Comparison of ENCODE assay signal across 24 cellular contexts in the genomic region with DNA sequence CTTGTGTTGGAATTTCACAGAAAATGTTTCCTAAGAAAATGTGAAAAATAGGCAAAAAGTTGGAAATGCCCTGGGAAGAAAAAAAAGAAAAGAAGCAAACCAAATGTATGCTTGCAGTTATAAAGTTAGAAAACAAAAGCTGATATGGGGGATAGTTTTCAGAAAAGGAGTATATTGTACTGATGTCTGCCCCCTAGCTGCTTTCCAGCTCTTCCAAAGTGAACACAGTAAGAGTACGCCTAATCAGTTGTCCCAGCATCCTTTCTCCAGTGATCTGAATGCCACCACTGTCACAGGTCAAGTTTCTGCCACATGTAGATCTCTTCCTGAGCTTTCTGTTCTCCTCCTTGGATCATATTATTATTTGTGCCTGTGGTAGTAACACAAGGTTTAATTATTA. TPM values are rescaled to one million over a fixed set of nuclear protein-coding genes. Genes with fewer than 3 reads are reported as not detected.
DNase-seq lines count a peak whose midpoint lies in the region; ATAC-seq, FAIRE-seq and TF ChIP-seq lines count a peak whose summit lies in the region.
"Had no signal": no experiment of that assay in that cellular context is flagged by ENCODE, and none has a peak within 500 bp of the region (broad histone marks: within the 10 kb centered on the region; RNA-seq: fewer than 3 reads in every experiment).

No MANE protein-coding gene starts in this region.

- CTCF ChIA-PET in T-cell (lab: Charles Lee): no interaction called here

- no peaks in the 10 kb centered on the region for H3K9me2 ChIP-seq in GM23248 (ENCODE audit: insufficient read depth)

- H3K4me3 ChIP-seq in BE2C (ENCODE audit: low read depth, low read length) (no peak overlapping the region), OCI-LY3 (ENCODE audit: low read length) (no peak overlapping the region), fibroblast of lung (replicated peaks in 1 of 4; ENCODE audit: control extremely low read depth in 1 of 4, insufficient read depth in 1 of 4, low read depth in 3 of 4, low read length in 4 of 4) (no peak overlapping the region), muscle layer of duodenum (ENCODE audit: low read depth in 1 of 2, low read length in 2 of 2) (no peak overlapping the region), GM23248 (no peak overlapping the region)
- H3K4me3 ChIP-seq: prostate gland, suprapubic skin had no signal

- ATAC-seq in T-cell (replicated peaks in 1 of 4): no peak

- H3K9me3 Mint-ChIP-seq in T-cell: peaks cover 0 to 25% (median 22%) of the 10 kb centered on the region in 3 donors
- H3K9me3 Mint-ChIP-seq: dendritic cell treated with granulocyte-macrophage colony-stimulating factor and Interleukin-4, amounts not matched to agents 40 ng/mL and 50 ng/mL, for 4 days; neural crest cell; T-helper 1 cell treated with Interleukin-12 subunit alpha and Interleukin-12 subunit beta and Interleukin-4 antibody, amounts not matched to agents 30 μg/mL and 1 μg/mL, for 36 hours had no signal

- in situ Hi-C loops in GM23248 (cut with MboI): no loop called here

- no peaks in the 10 kb centered on the region for H3K36me3 Mint-ChIP-seq in T-cell
- H3K36me3 Mint-ChIP-seq: activated CD4-positive, alpha-beta memory T cell treated with anti-CD3 and anti-CD28 coated beads for 36 hours; activated naive CD4-positive, alpha-beta T cell treated with anti-CD3 and anti-CD28 coated beads, Interleukin-2, amount 10 ng/mL, durations not matched to agents 7 days and 5 days had no signal

- H4K20me1 ChIP-seq in OCI-LY3 (ENCODE audit: insufficient read depth, low read length): no peaks in the 10 kb centered on the region
- H4K20me1 ChIP-seq in fibroblast of lung (ENCODE audit: control insufficient read depth, extremely low read depth, insufficient read depth, low read length): no peaks in the 10 kb centered on the region
- no peaks in the 10 kb centered on the region for H4K20me1 ChIP-seq in GM23248 (ENCODE audit: insufficient read depth)

- H3F3A ChIP-seq in GM23248 (ENCODE audit: insufficient read depth): no peaks in the 10 kb centered on the region; the same call in 1 of the 2 replicates

- no peak overlapping the region for H3K4me3 Mint-ChIP-seq in T-cell
- H3K4me3 Mint-ChIP-seq: activated CD4-positive, alpha-beta memory T cell treated with anti-CD3 and anti-CD28 coated beads for 36 hours; activated naive CD4-positive, alpha-beta T cell treated with anti-CD3 and anti-CD28 coated beads, Interleukin-2, amount 10 ng/mL, durations not matched to agents 7 days and 5 days; CD4-positive, alpha-beta T cell; dendritic cell treated with granulocyte-macrophage colony-stimulating factor and Interleukin-4, amounts not matched to agents 40 ng/mL and 50 ng/mL, for 4 days; neural crest cell; T-helper 1 cell treated with Interleukin-12 subunit alpha and Interleukin-12 subunit beta and Interleukin-4 antibody, amounts not matched to agents 30 μg/mL and 1 μg/mL, for 36 hours had no signal

- POLR2A ChIA-PET in T-cell (lab: Charles Lee): no interaction called here

- H3K27ac ChIP-seq in OCI-LY3 (ENCODE audit: low read length) (no peak overlapping the region), fibroblast of lung (ENCODE audit: insufficient read depth, low read length) (no peak overlapping the region), muscle layer of duodenum (ENCODE audit: low read length) (peak overlapping the region; percentile 8), GM23248 (no peak overlapping the region)
- H3K27ac ChIP-seq: prostate gland, suprapubic skin had no signal

- H3K9me3 ChIP-seq in BE2C: no peaks in the 10 kb centered on the region
- no peaks in the 10 kb centered on the region for H3K9me3 ChIP-seq in OCI-LY3 (ENCODE audit: insufficient read depth, low read length)
- no peaks in the 10 kb centered on the region for H3K9me3 ChIP-seq in fibroblast of lung (ENCODE audit: control insufficient read depth, insufficient read depth, low read depth, low read length)
- no peaks in the 10 kb centered on the region for H3K9me3 ChIP-seq in muscle layer of duodenum (ENCODE audit: control insufficient read depth in 1 of 2, low read length in 2 of 2)
- H3K9me3 ChIP-seq in GM23248 (ENCODE audit: low read depth): no peaks in the 10 kb centered on the region
- H3K9me3 ChIP-seq: heart right ventricle, prostate gland, suprapubic skin had no signal

- H3K79me2 ChIP-seq in OCI-LY3 (ENCODE audit: low read length) (no peaks in the 10 kb centered on the region), fibroblast of lung (ENCODE audit: control insufficient read depth, insufficient read depth, low read length) (no peaks in the 10 kb centered on the region), GM23248 (ENCODE audit: insufficient read depth) (no peaks in the 10 kb centered on the region)

- H3K36me3 ChIP-seq in BE2C (no peaks in the 10 kb centered on the region), OCI-LY3 (replicated peaks; ENCODE audit: low read depth, low read length) (no peaks in the 10 kb centered on the region), fibroblast of lung (ENCODE audit: control insufficient read depth, insufficient read depth, low read length) (no peaks in the 10 kb centered on the region), muscle layer of duodenum (ENCODE audit: control insufficient read depth in 1 of 2, insufficient read depth in 2 of 2, low read length in 2 of 2) (no peaks in the 10 kb centered on the region), GM23248 (ENCODE audit: low read depth) (no peaks in the 10 kb centered on the region)
- H3K36me3 ChIP-seq: heart right ventricle, prostate gland, suprapubic skin had no signal

- DNase-seq in BE2C (no peak), fibroblast of lung (ENCODE audit: low read depth in 2 of 2) (no peak), D721Med (ENCODE audit: insufficient read length, low spot score) (no peak), GM23248 (no peak), T-cell (no peak)
- no peak for DNase-seq in stimulated activated naive CD4-positive, alpha-beta T cell treated with Interleukin-2 at 50 U/mL for 16 hours (lab: John Stamatoyannopoulos, UW)
- DNase-seq: activated CD4-positive, alpha-beta memory T cell treated with anti-CD3 and anti-CD28 coated beads for 36 hours; activated naive CD4-positive, alpha-beta T cell treated with anti-CD3 and anti-CD28 coated beads, Interleukin-2, amount 10 ng/mL, durations not matched to agents 7 days and 5 days; activated T-cell treated with anti-CD3 and anti-CD28 coated beads, Interleukin-2, amount 50 U/mL, for 1 hour; CD4-positive, alpha-beta T cell; DMS79; heart right ventricle; KBM-7; NCI-H1930; stimulated activated CD4-positive, alpha-beta T cell treated with anti-CD3 and anti-CD28 coated beads, Interleukin-4, amount 100 ng/mL, for 4 hours had no signal

- H2AFZ ChIP-seq in OCI-LY3 (ENCODE audit: low read depth, low read length): no peak overlapping the region
- H2AFZ ChIP-seq in fibroblast of lung (ENCODE audit: low read length): no peak overlapping the region
- no peak overlapping the region for H2AFZ ChIP-seq in GM23248

- H3K27ac Mint-ChIP-seq in T-cell: no peak overlapping the region
- H3K27ac Mint-ChIP-seq: activated CD4-positive, alpha-beta memory T cell treated with anti-CD3 and anti-CD28 coated beads for 36 hours; activated naive CD4-positive, alpha-beta T cell treated with anti-CD3 and anti-CD28 coated beads, Interleukin-2, amount 10 ng/mL, durations not matched to agents 7 days and 5 days; CD4-positive, alpha-beta T cell; dendritic cell treated with granulocyte-macrophage colony-stimulating factor and Interleukin-4, amounts not matched to agents 40 ng/mL and 50 ng/mL, for 4 days; T-helper 1 cell treated with Interleukin-12 subunit alpha and Interleukin-12 subunit beta and Interleukin-4 antibody, amounts not matched to agents 30 μg/mL and 1 μg/mL, for 36 hours had no signal

- peaks cover 28% of the 10 kb centered on the region for H3K4me1 ChIP-seq in BE2C
- H3K4me1 ChIP-seq in OCI-LY3 (ENCODE audit: low read length): no peaks in the 10 kb centered on the region
- no peaks in the 10 kb centered on the region for H3K4me1 ChIP-seq in fibroblast of lung (ENCODE audit: control insufficient read depth, extremely low read depth, insufficient read depth, low read length)
- peaks cover 0 to 21% of the 10 kb centered on the region in 2 donors for H3K4me1 ChIP-seq in muscle layer of duodenum (ENCODE audit: control insufficient read depth in 1 of 2, insufficient read depth in 2 of 2, low read length in 2 of 2)
- H3K4me1 ChIP-seq in GM23248 (ENCODE audit: insufficient read depth): peaks cover 12% of the 10 kb centered on the region
- H3K4me1 ChIP-seq: prostate gland, suprapubic skin had no signal

- WGBS in GM23248 (ENCODE audit: low coverage in 1 of 2, low lambda C conversion rate in 2 of 2, missing lambda C conversion rate in 2 of 2), 2 experiments: 88 to 100% methylated on average over 1 of the region's 1 CpG

- no peaks in the 10 kb centered on the region for H3K27me3 Mint-ChIP-seq in T-cell
- H3K27me3 Mint-ChIP-seq: activated CD4-positive, alpha-beta memory T cell treated with anti-CD3 and anti-CD28 coated beads for 36 hours; activated naive CD4-positive, alpha-beta T cell treated with anti-CD3 and anti-CD28 coated beads, Interleukin-2, amount 10 ng/mL, durations not matched to agents 7 days and 5 days; CD4-positive, alpha-beta T cell; dendritic cell treated with granulocyte-macrophage colony-stimulating factor and Interleukin-4, amounts not matched to agents 40 ng/mL and 50 ng/mL, for 4 days had no signal

- H3K4me2 ChIP-seq in OCI-LY3 (ENCODE audit: low read length): no peak overlapping the region
- H3K4me2 ChIP-seq in fibroblast of lung (ENCODE audit: extremely low read depth, insufficient read depth, low read length): no peak overlapping the region
- H3K4me2 ChIP-seq in GM23248 (ENCODE audit: unreplicated experiment): no peak overlapping the region

- TF ChIP-seq CTCF in BE2C (IDR thresholded peaks at IDR 0.05; ENCODE audit: low read depth, low read length) (peak; percentile 61), OCI-LY3 (IDR thresholded peaks at IDR 0.05; ENCODE audit: low read depth, low read length) (peak; percentile 30), fibroblast of lung (conservative IDR thresholded peaks at IDR 0.05 in 1 of 2, IDR thresholded peaks at IDR 0.05 in 1 of 2; ENCODE audit: low read depth in 1 of 2, low read length in 2 of 2) (peak; percentile 18 to 24), D721Med (IDR thresholded peaks at IDR 0.05; ENCODE audit: insufficient read depth, missing control alignments) (no peak)

- no peak for FAIRE-seq in D721Med (lab: Jason Lieb, UNC)
- FAIRE-seq: astrocyte, islet of Langerhans had no signal

- H3K9ac ChIP-seq in OCI-LY3 (ENCODE audit: low read length) (no peak overlapping the region), fibroblast of lung (ENCODE audit: insufficient read depth, low read length) (no peak overlapping the region), GM23248 (no peak overlapping the region)

- H3K27me3 ChIP-seq in BE2C (no peaks in the 10 kb centered on the region), OCI-LY3 (ENCODE audit: low read depth, low read length) (no peaks in the 10 kb centered on the region), fibroblast of lung (ENCODE audit: control insufficient read depth, insufficient read depth, low read length) (no peaks in the 10 kb centered on the region), muscle layer of duodenum (ENCODE audit: low read depth, low read length) (no peaks in the 10 kb centered on the region), GM23248 (replicated peaks; ENCODE audit: insufficient read depth) (no peaks in the 10 kb centered on the region)
- H3K27me3 ChIP-seq: heart right ventricle had no signal

- H3K4me1 Mint-ChIP-seq in T-cell: no peaks in the 10 kb centered on the region
- H3K4me1 Mint-ChIP-seq: activated naive CD4-positive, alpha-beta T cell treated with anti-CD3 and anti-CD28 coated beads, Interleukin-2, amount 10 ng/mL, durations not matched to agents 7 days and 5 days had no signal

RNA-seq across cellular contexts. Expression of a gene that starts 5.8 kb away (rescaled TPM):
- polyA plus RNA-seq in BE2C (2012; ENCODE audit: insufficient read depth, insufficient read length, low read depth): 0.54 TPM
- total RNA-seq in fibroblast of lung (0.17 TPM in 1 of 2 replicates, not detected in the other), T-cell (not detected)
- polyA plus RNA-seq in fibroblast of lung (0.11 TPM in 2 replicates), GM23248 (2016; fragmentation: Nextera tagmentation; extraction: Ambion mirVana) (not detected in 2 replicates)
- 0.06 TPM in 1 of 2 replicates, not detected in the other for polyA plus RNA-seq in fibroblast of lung (2012)
- not detected in 2 replicates for polyA minus RNA-seq in fibroblast of lung (ENCODE audit: low replicate concordance)
- total RNA-seq in GM23248 (2014; rRNA removed; shearing (Covaris generic)): not detected in 2 replicates
- total RNA-seq: activated CD4-positive, alpha-beta memory T cell treated with anti-CD3 and anti-CD28 coated beads for 36 hours; CD4-positive, alpha-beta T cell; neural crest cell had no signal
